In the genomic region with DNA sequence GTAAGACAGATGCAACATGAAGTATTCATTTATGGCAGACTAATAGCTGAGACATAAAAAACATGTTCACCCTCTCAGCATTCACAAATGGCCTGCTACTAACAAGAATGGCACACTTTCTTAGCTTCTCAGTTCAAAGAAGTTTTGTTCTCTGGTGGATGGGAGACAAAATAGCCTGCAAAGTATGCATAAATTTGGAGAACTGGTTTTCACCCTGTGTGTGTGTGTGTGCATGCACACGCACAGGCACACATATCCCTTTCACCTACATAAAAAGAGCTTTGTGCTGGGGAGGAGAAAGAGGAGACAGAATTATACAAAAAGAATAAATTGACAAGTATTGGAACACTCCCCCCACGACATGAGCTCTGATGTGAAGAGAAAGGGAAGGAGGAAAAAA, we compare ENCODE assay signal across 31 cellular contexts.
"Had no signal": no experiment of that assay in that cellular context is flagged by ENCODE, and none has a peak within 500 bp of the region (broad histone marks: within the 10 kb centered on the region; RNA-seq: fewer than 3 reads in every experiment).

No MANE protein-coding gene starts in this region.

- H3K4me1 Mint-ChIP-seq: activated CD4-positive, alpha-beta T cell treated with anti-CD3 and anti-CD28 coated beads for 36 hours; activated CD4-positive, alpha-beta T cell treated with anti-CD3 and anti-CD28 coated beads, Interleukin-2, amount 10 ng/mL, durations not matched to agents 24 days and 14 days; activated CD8-positive, alpha-beta memory T cell treated with anti-CD3 and anti-CD28 coated beads, Interleukin-2, amount 10 ng/mL, durations not matched to agents 7 days and 5 days; activated naive CD4-positive, alpha-beta T cell treated with anti-CD3 and anti-CD28 coated beads, Interleukin-2, amount 50 U/mL, for 24 hours; activated naive CD8-positive, alpha-beta T cell treated with anti-CD3 and anti-CD28 coated beads for 36 hours; activated naive CD8-positive, alpha-beta T cell treated with anti-CD3 and anti-CD28 coated beads, Interleukin-2, amount 50 U/mL, for 24 hours had no signal

- H3K27ac Mint-ChIP-seq: activated CD4-positive, alpha-beta memory T cell treated with anti-CD3 and anti-CD28 coated beads for 36 hours; activated CD4-positive, alpha-beta T cell treated with anti-CD3 and anti-CD28 coated beads for 36 hours; activated CD4-positive, alpha-beta T cell treated with anti-CD3 and anti-CD28 coated beads, Interleukin-2, amount 10 ng/mL, durations not matched to agents 24 days and 14 days; activated CD8-positive, alpha-beta memory T cell treated with anti-CD3 and anti-CD28 coated beads, Interleukin-2, amount 10 ng/mL, durations not matched to agents 7 days and 5 days; activated CD8-positive, alpha-beta T cell treated with anti-CD3 and anti-CD28 coated beads, Interleukin-2, amount 10 ng/mL, durations not matched to agents 7 days and 5 days; activated naive CD4-positive, alpha-beta T cell treated with anti-CD3 and anti-CD28 coated beads for 36 hours; activated naive CD4-positive, alpha-beta T cell treated with anti-CD3 and anti-CD28 coated beads, Interleukin-2, amount 50 U/mL, for 24 hours; activated naive CD8-positive, alpha-beta T cell treated with anti-CD3 and anti-CD28 coated beads for 36 hours; activated naive CD8-positive, alpha-beta T cell treated with anti-CD3 and anti-CD28 coated beads, Interleukin-2, amount 50 U/mL, for 24 hours; activated T-helper 1 cell treated with anti-CD3 and anti-CD28 coated beads, Interleukin-12 subunit alpha, Interleukin-12 subunit beta, Interleukin-2, Interleukin-4 antibody, amounts not matched to agents 30 ng/mL and 10 ng/mL and 1 ng/mL, durations not matched to agents 14 hours and 24 hours and 36 hours; activated T-helper 2 cell treated with anti-CD3 and anti-CD28 coated beads, Interferon-gamma antibody, Interleukin-2, Interleukin-4, amounts not matched to agents 10 μg/mL and 5 μg/mL and 100 μg/mL, durations not matched to agents 14 hours and 24 hours and 36 hours; effector memory CD8-positive, alpha-beta T cell had no signal

- H3K36me3 ChIP-seq: adrenal gland, esophagus squamous epithelium, gastroesophageal sphincter had no signal

- DNase-seq: activated CD4-positive, alpha-beta memory T cell treated with anti-CD3 and anti-CD28 coated beads for 36 hours; activated CD4-positive, alpha-beta T cell treated with anti-CD3 and anti-CD28 coated beads for 36 hours; activated CD4-positive, alpha-beta T cell treated with anti-CD3 and anti-CD28 coated beads, Interleukin-2, amount 10 ng/mL, durations not matched to agents 24 days and 14 days; activated CD4-positive, CD25-positive, alpha-beta regulatory T cell; activated CD4-positive, CD25-positive, alpha-beta regulatory T cell treated with anti-CD3 and anti-CD28 coated beads, Interleukin-2, amount 50 U/mL, for 72 hours; activated CD8-positive, alpha-beta memory T cell treated with anti-CD3 and anti-CD28 coated beads, Interleukin-2, amount 10 ng/mL, durations not matched to agents 7 days and 5 days; activated CD8-positive, alpha-beta memory T cell treated with anti-CD3 and anti-CD28 coated beads, Interleukin-2, amount 50 U/mL, for 4 hours; activated CD8-positive, alpha-beta T cell treated with anti-CD3 and anti-CD28 coated beads, Interleukin-2, amount 10 ng/mL, durations not matched to agents 7 days and 5 days; activated effector memory CD4-positive, alpha-beta T cell treated with anti-CD3 and anti-CD28 coated beads, Interleukin-2, amount 50 U/mL, for 16 hours; activated naive CD4-positive, alpha-beta T cell treated with anti-CD3 and anti-CD28 coated beads for 36 hours; activated naive CD8-positive, alpha-beta T cell treated with anti-CD3 and anti-CD28 coated beads for 36 hours; activated naive CD8-positive, alpha-beta T cell treated with anti-CD3 and anti-CD28 coated beads, Interleukin-2, amount 50 U/mL, for 24 hours; activated T-cell treated with anti-CD3 and anti-CD28 coated beads, Interleukin-2, amount 50 U/mL, for 1 hour; activated T-cell treated with anti-CD3 and anti-CD28 coated beads, Interleukin-2, amount 50 U/mL, for 48 hours; adrenal gland; amygdala; aorta; body of pancreas; caudate nucleus; cortex of kidney; dermis blood vessel endothelial cell; effector CD4-positive, alpha-beta T cell; effector memory CD8-positive, alpha-beta T cell; esophagus squamous epithelium; foreskin melanocyte; T-helper 2 cell had no signal

- H3K9me3 Mint-ChIP-seq: activated CD4-positive, alpha-beta memory T cell treated with anti-CD3 and anti-CD28 coated beads for 36 hours; activated naive CD4-positive, alpha-beta T cell treated with anti-CD3 and anti-CD28 coated beads for 36 hours; activated naive CD4-positive, alpha-beta T cell treated with anti-CD3 and anti-CD28 coated beads, Interleukin-2, amount 50 U/mL, for 24 hours; activated naive CD8-positive, alpha-beta T cell treated with anti-CD3 and anti-CD28 coated beads, Interleukin-2, amount 50 U/mL, for 24 hours; activated T-helper 1 cell treated with anti-CD3 and anti-CD28 coated beads, Interleukin-12 subunit alpha, Interleukin-12 subunit beta, Interleukin-2, Interleukin-4 antibody, amounts not matched to agents 30 ng/mL and 10 ng/mL and 1 ng/mL, durations not matched to agents 14 hours and 24 hours and 36 hours; activated T-helper 2 cell treated with anti-CD3 and anti-CD28 coated beads, Interferon-gamma antibody, Interleukin-2, Interleukin-4, amounts not matched to agents 10 μg/mL and 5 μg/mL and 100 μg/mL, durations not matched to agents 14 hours and 24 hours and 36 hours had no signal

- H3K4me3 ChIP-seq: adrenal gland, body of pancreas, esophagus squamous epithelium, gastroesophageal sphincter had no signal

- H3K27me3 ChIP-seq: adrenal gland, body of pancreas, gastroesophageal sphincter had no signal

- H3K9me3 ChIP-seq: adrenal gland, body of pancreas, esophagus squamous epithelium, gastroesophageal sphincter had no signal

- H3K36me3 Mint-ChIP-seq: activated CD4-positive, alpha-beta memory T cell treated with anti-CD3 and anti-CD28 coated beads for 36 hours; activated naive CD4-positive, alpha-beta T cell treated with anti-CD3 and anti-CD28 coated beads, Interleukin-2, amount 50 U/mL, for 24 hours; activated naive CD8-positive, alpha-beta T cell treated with anti-CD3 and anti-CD28 coated beads for 36 hours had no signal

- H3K27ac ChIP-seq: adrenal gland, body of pancreas, epithelial cell of prostate, esophagus squamous epithelium, gastroesophageal sphincter had no signal

- H3K4me3 Mint-ChIP-seq: activated CD4-positive, alpha-beta memory T cell treated with anti-CD3 and anti-CD28 coated beads for 36 hours; activated CD4-positive, alpha-beta T cell treated with anti-CD3 and anti-CD28 coated beads for 36 hours; activated CD4-positive, alpha-beta T cell treated with anti-CD3 and anti-CD28 coated beads, Interleukin-2, amount 10 ng/mL, durations not matched to agents 24 days and 14 days; activated CD8-positive, alpha-beta memory T cell treated with anti-CD3 and anti-CD28 coated beads, Interleukin-2, amount 10 ng/mL, durations not matched to agents 7 days and 5 days; activated CD8-positive, alpha-beta T cell treated with anti-CD3 and anti-CD28 coated beads, Interleukin-2, amount 10 ng/mL, durations not matched to agents 7 days and 5 days; activated naive CD4-positive, alpha-beta T cell treated with anti-CD3 and anti-CD28 coated beads for 36 hours; activated naive CD4-positive, alpha-beta T cell treated with anti-CD3 and anti-CD28 coated beads, Interleukin-2, amount 50 U/mL, for 24 hours; activated naive CD8-positive, alpha-beta T cell treated with anti-CD3 and anti-CD28 coated beads for 36 hours; activated naive CD8-positive, alpha-beta T cell treated with anti-CD3 and anti-CD28 coated beads, Interleukin-2, amount 50 U/mL, for 24 hours; activated T-helper 1 cell treated with anti-CD3 and anti-CD28 coated beads, Interleukin-12 subunit alpha, Interleukin-12 subunit beta, Interleukin-2, Interleukin-4 antibody, amounts not matched to agents 30 ng/mL and 10 ng/mL and 1 ng/mL, durations not matched to agents 14 hours and 24 hours and 36 hours; effector memory CD8-positive, alpha-beta T cell had no signal
